12 cellular contexts compared by ENCODE assay signal in the genomic region with DNA sequence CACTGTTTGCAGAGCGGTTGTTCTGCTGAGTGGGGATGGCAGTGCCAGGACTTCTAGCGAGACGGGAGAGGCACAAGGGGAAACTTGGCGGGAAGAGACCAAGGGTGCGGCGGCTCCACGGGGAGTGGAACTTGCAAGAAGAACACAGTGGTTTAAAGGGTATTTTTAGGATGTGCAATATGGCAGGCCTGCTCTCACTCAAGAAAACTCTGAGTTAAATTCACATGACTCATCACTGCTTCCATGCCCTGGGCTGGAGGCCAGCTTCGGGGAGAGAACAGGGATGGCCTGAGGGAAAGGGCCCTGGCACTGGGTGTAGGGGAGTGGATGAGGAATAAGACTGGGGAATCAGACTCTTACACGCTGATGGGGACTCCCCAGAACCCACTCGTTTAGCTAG. TPM values are rescaled to one million over a fixed set of nuclear protein-coding genes. Genes with fewer than 3 reads are reported as not detected.
DNase-seq lines count a peak whose midpoint lies in the region; ATAC-seq and TF ChIP-seq lines count a peak whose summit lies in the region.
"Had no signal": no experiment of that assay in that cellular context is flagged by ENCODE, and none has a peak within 500 bp of the region (broad histone marks: within the 10 kb centered on the region; RNA-seq: fewer than 3 reads in every experiment).

No MANE protein-coding gene starts in this region.

- DNase-seq in Right ventricle myocardium inferior (ENCODE audit: missing footprints) (no peak), cardiac septum (ENCODE audit: low spot score) (no peak), choroid plexus epithelial cell (ENCODE audit: low read depth) (peak; percentile 46), left colon (peak; percentile 23 to 68), retina (no peak), NCI-H345 treated with DMSO at 0.1 percent for 48 hours (lab: John Stamatoyannopoulos, UW; ENCODE audit: unreplicated experiment) (no peak)
- no peak for DNase-seq in activated CD4-positive, alpha-beta memory T cell treated with anti-CD3 and anti-CD28 coated beads for 36 hours
- DNase-seq in CD4-positive, alpha-beta T cell = no peak
- DNase-seq: activated CD8-positive, alpha-beta memory T cell treated with anti-CD3 and anti-CD28 coated beads, Interleukin-2, amount 10 ng/mL, durations not matched to agents 7 days and 5 days; CD4-positive, CD25-positive, alpha-beta regulatory T cell; MM.1S; SIG-M5 had no signal

- no peak overlapping the region for H3K27ac ChIP-seq in CD4-positive, alpha-beta T cell (ENCODE audit: low read depth, low read length)

- no peak overlapping the region for H3K4me3 ChIP-seq in choroid plexus epithelial cell (ENCODE audit: low read depth, low read length)

- ATAC-seq in Right ventricle myocardium inferior (peak; percentile 66), left colon (peak; percentile 31)
- no peak for ATAC-seq in CD4-positive, alpha-beta T cell (ENCODE audit: poor library complexity)
- ATAC-seq: activated CD8-positive, alpha-beta memory T cell treated with anti-CD3 and anti-CD28 coated beads, Interleukin-2, amount 10 ng/mL, durations not matched to agents 7 days and 5 days had no signal

- TF ChIP-seq CTCF in choroid plexus epithelial cell (conservative IDR thresholded peaks at IDR 0.05; ENCODE audit: low read depth, low read length) = no peak
- TF ChIP-seq CTCF in CD4-positive, alpha-beta T cell (IDR thresholded peaks at IDR 0.05) = no peak

- no peak overlapping the region for H3K27ac Mint-ChIP-seq in activated CD4-positive, alpha-beta memory T cell treated with anti-CD3 and anti-CD28 coated beads for 36 hours
- H3K27ac Mint-ChIP-seq in CD4-positive, alpha-beta T cell = no peak overlapping the region
- H3K27ac Mint-ChIP-seq: activated CD8-positive, alpha-beta memory T cell treated with anti-CD3 and anti-CD28 coated beads, Interleukin-2, amount 10 ng/mL, durations not matched to agents 7 days and 5 days; CD4-positive, CD25-positive, alpha-beta regulatory T cell had no signal

- peaks cover 22% of the 10 kb centered on the region for H3K27me3 Mint-ChIP-seq in activated CD4-positive, alpha-beta memory T cell treated with anti-CD3 and anti-CD28 coated beads for 36 hours
- peaks cover 19% of the 10 kb centered on the region for H3K27me3 Mint-ChIP-seq in CD4-positive, alpha-beta T cell

- H3K27me3 ChIP-seq in CD4-positive, alpha-beta T cell (ENCODE audit: control insufficient read depth, insufficient read depth, low read length) = peaks cover 4% of the 10 kb centered on the region

- intact Hi-C loops in Right ventricle myocardium inferior (cut with DNase I) = loop anchor here (10.0 kb wide), 1 partner anchor 231 kb away; no protein-coding TSS in a partner anchor
- intact Hi-C loops in cardiac septum (cut with DNase I) = no loop called here
- intact Hi-C loops in left colon (cut with DNase I, micrococcal nuclease) = no loop called here
- intact Hi-C loops in activated CD4-positive, alpha-beta memory T cell treated with anti-CD3 and anti-CD28 coated beads for 36 hours (cut with micrococcal nuclease) = no loop called here
- intact Hi-C loops in CD4-positive, alpha-beta T cell (cut with DNase I, micrococcal nuclease) = no loop called here

- POLR2A ChIA-PET in activated CD4-positive, alpha-beta memory T cell treated with anti-CD3 and anti-CD28 coated beads for 36 hours (lab: Charles Lee) = no interaction called here
- POLR2A ChIA-PET in CD4-positive, alpha-beta T cell (lab: Charles Lee) = no interaction called here

- no peaks in the 10 kb centered on the region for H3K36me3 Mint-ChIP-seq in activated CD4-positive, alpha-beta memory T cell treated with anti-CD3 and anti-CD28 coated beads for 36 hours
- no peaks in the 10 kb centered on the region for H3K36me3 Mint-ChIP-seq in CD4-positive, alpha-beta T cell (ENCODE audit: low read depth)
- H3K36me3 Mint-ChIP-seq: activated CD8-positive, alpha-beta memory T cell treated with anti-CD3 and anti-CD28 coated beads, Interleukin-2, amount 10 ng/mL, durations not matched to agents 7 days and 5 days; CD4-positive, CD25-positive, alpha-beta regulatory T cell had no signal

- no peak overlapping the region for H3K4me3 Mint-ChIP-seq in activated CD4-positive, alpha-beta memory T cell treated with anti-CD3 and anti-CD28 coated beads for 36 hours
- H3K4me3 Mint-ChIP-seq in CD4-positive, alpha-beta T cell = no peak overlapping the region
- H3K4me3 Mint-ChIP-seq: activated CD8-positive, alpha-beta memory T cell treated with anti-CD3 and anti-CD28 coated beads, Interleukin-2, amount 10 ng/mL, durations not matched to agents 7 days and 5 days; CD4-positive, CD25-positive, alpha-beta regulatory T cell had no signal

- H3K9me3 Mint-ChIP-seq in activated CD4-positive, alpha-beta memory T cell treated with anti-CD3 and anti-CD28 coated beads for 36 hours = no peaks in the 10 kb centered on the region
- no peaks in the 10 kb centered on the region for H3K9me3 Mint-ChIP-seq in CD4-positive, alpha-beta T cell

- H3K4me1 Mint-ChIP-seq in activated CD4-positive, alpha-beta memory T cell treated with anti-CD3 and anti-CD28 coated beads for 36 hours (ENCODE audit: low read depth) = no peaks in the 10 kb centered on the region
- peaks cover 17% of the 10 kb centered on the region for H3K4me1 Mint-ChIP-seq in CD4-positive, alpha-beta T cell (ENCODE audit: low read depth)
- H3K4me1 Mint-ChIP-seq: CD4-positive, CD25-positive, alpha-beta regulatory T cell had no signal

- CTCF ChIA-PET in activated CD4-positive, alpha-beta memory T cell treated with anti-CD3 and anti-CD28 coated beads for 36 hours (lab: Charles Lee) = no interaction called here
- CTCF ChIA-PET in CD4-positive, alpha-beta T cell (lab: Charles Lee) = no interaction called here

- H3K9me3 ChIP-seq in CD4-positive, alpha-beta T cell (ENCODE audit: control insufficient read depth, low read length) = no peaks in the 10 kb centered on the region

RNA-seq across cellular contexts. Expression of gene CD300LD, which starts 13.3 kb away (rescaled TPM):
- not detected for total RNA-seq in Right ventricle myocardium inferior
- total RNA-seq in cardiac septum = not detected
- total RNA-seq in left colon = not detected
- total RNA-seq in activated CD4-positive, alpha-beta memory T cell treated with anti-CD3 and anti-CD28 coated beads for 36 hours = not detected
- not detected for total RNA-seq in CD4-positive, alpha-beta T cell
- total RNA-seq: activated CD8-positive, alpha-beta memory T cell treated with anti-CD3 and anti-CD28 coated beads, Interleukin-2, amount 10 ng/mL, durations not matched to agents 7 days and 5 days; CD4-positive, CD25-positive, alpha-beta regulatory T cell had no signal

RNA-seq across cellular contexts. Expression of gene CD300E, which starts 18.2 kb away (rescaled TPM):
- 0.46 TPM for total RNA-seq in Right ventricle myocardium inferior
- 0.67 TPM for total RNA-seq in cardiac septum
- total RNA-seq in left colon = under 1 TPM in 1 of 2 donors, not detected in 1; 0.39 TPM
- total RNA-seq in activated CD4-positive, alpha-beta memory T cell treated with anti-CD3 and anti-CD28 coated beads for 36 hours = not detected
- total RNA-seq in CD4-positive, alpha-beta T cell = under 1 TPM; 0.93 to 0.98 TPM
- total RNA-seq: activated CD8-positive, alpha-beta memory T cell treated with anti-CD3 and anti-CD28 coated beads, Interleukin-2, amount 10 ng/mL, durations not matched to agents 7 days and 5 days; CD4-positive, CD25-positive, alpha-beta regulatory T cell had no signal

RNA-seq across cellular contexts. Expression of gene CD300H, which starts 38.1 kb away (rescaled TPM):
- total RNA-seq in Right ventricle myocardium inferior (not detected), cardiac septum (not detected), left colon (not detected)
- total RNA-seq in activated CD4-positive, alpha-beta memory T cell treated with anti-CD3 and anti-CD28 coated beads for 36 hours = not detected
- total RNA-seq in CD4-positive, alpha-beta T cell = not detected
- total RNA-seq: activated CD8-positive, alpha-beta memory T cell treated with anti-CD3 and anti-CD28 coated beads, Interleukin-2, amount 10 ng/mL, durations not matched to agents 7 days and 5 days; CD4-positive, CD25-positive, alpha-beta regulatory T cell had no signal

RNA-seq across cellular contexts. Expression of gene CD300C, which starts 59.4 kb away (rescaled TPM):
- 1.2 TPM for total RNA-seq in Right ventricle myocardium inferior
- 0.24 TPM for total RNA-seq in cardiac septum
- total RNA-seq in left colon = 1 to 10 TPM in 1 of 2 donors, under 1 TPM in 1; 0.24 to 1.1 TPM
- total RNA-seq in activated CD4-positive, alpha-beta memory T cell treated with anti-CD3 and anti-CD28 coated beads for 36 hours = under 1 TPM in 1 of 2 experiments, not detected in 1; 0.14 TPM
- under 1 TPM; 0.41 to 0.50 TPM for total RNA-seq in CD4-positive, alpha-beta T cell
- total RNA-seq: CD4-positive, CD25-positive, alpha-beta regulatory T cell had no signal

Comparison
In these comparisons a context has a peak if more than half of its experiments do, and no peak if none do; other contexts are left out.
1. DNase-seq: peak in choroid plexus epithelial cell (single experiment) and left colon (2 of 2); none in Right ventricle myocardium inferior (single experiment), cardiac septum (single experiment), activated CD4-positive, alpha-beta memory T cell treated with anti-CD3 and anti-CD28 coated beads for 36 hours (single experiment), retina (single experiment), NCI-H345 treated with DMSO at 0.1 percent for 48 hours (single experiment) and CD4-positive, alpha-beta T cell (0 of 10).